9 cellular contexts compared by ENCODE assay signal in genomic region chr1:21904725-21905520, GRCh38. TPM values are rescaled to one million over a fixed set of nuclear protein-coding genes. Genes with fewer than 3 reads are reported as not detected.
DNase-seq lines count a peak whose midpoint lies in the region; ATAC-seq, FAIRE-seq and TF ChIP-seq lines count a peak whose summit lies in the region.
"Had no signal": no experiment of that assay in that cellular context is flagged by ENCODE, and none has a peak within 500 bp of the region (broad histone marks: within the 10 kb centered on the region; RNA-seq: fewer than 3 reads in every experiment).

No MANE protein-coding gene starts in this region.

- H3K4me1 Mint-ChIP-seq in Calu3 (ENCODE audit: low read depth, unreplicated experiment), result peaks cover 51% of the 10 kb centered on the region

- no peaks in the 10 kb centered on the region for H3K27me3 Mint-ChIP-seq in Calu3 (ENCODE audit: unreplicated experiment)
- H3K27me3 Mint-ChIP-seq: activated naive CD4-positive, alpha-beta T cell treated with anti-CD3 and anti-CD28 coated beads, Interleukin-2, amount 50 U/mL, for 24 hours had no signal

- FAIRE-seq in HTR-8/SVneo (lab: Jason Lieb, UNC), result no peak

- H3K9me3 Mint-ChIP-seq in Calu3 (ENCODE audit: low read depth, unreplicated experiment), result no peaks in the 10 kb centered on the region
- H3K9me3 Mint-ChIP-seq: activated naive CD4-positive, alpha-beta T cell treated with anti-CD3 and anti-CD28 coated beads, Interleukin-2, amount 50 U/mL, for 24 hours had no signal

- H3K36me3 Mint-ChIP-seq in Calu3 (ENCODE audit: insufficient read depth, unreplicated experiment), result peaks cover 48% of the 10 kb centered on the region
- H3K36me3 Mint-ChIP-seq: activated naive CD4-positive, alpha-beta T cell treated with anti-CD3 and anti-CD28 coated beads, Interleukin-2, amount 50 U/mL, for 24 hours had no signal

- no TSS peak for BruUV-seq in Calu3 (replicated peaks; lab: Mats Ljungman, UMichigan)

- DNase-seq in Calu3 (peak; percentile 80), NCI-H69 (lab: John Stamatoyannopoulos, UW) (peak; percentile 21), dermis blood vessel endothelial cell (peak; percentile 99), non-pigmented ciliary epithelial cell (ENCODE audit: low read depth) (peak; percentile 89), HTR-8/SVneo (ENCODE audit: insufficient read length, low spot score) (no peak), T1000 (lab: John Stamatoyannopoulos, UW) (no peak)
- DNase-seq in activated effector memory CD4-positive, alpha-beta T cell treated with anti-CD3 and anti-CD28 coated beads, Interleukin-2, amount 50 U/mL, for 16 hours, result no peak

- intact Hi-C loops in Calu3 (cut with micrococcal nuclease; ENCODE audit: unreplicated experiment), result no loop called here

- CTCF ChIA-PET in Calu3 (lab: Charles Lee), result interaction anchor here (0.6 kb wide), 1 partner anchor 140 kb away, joined by 5 read pairs; no protein-coding TSS in a partner anchor

- TF ChIP-seq CTCF in Calu3 (IDR thresholded peaks at IDR 0.05; ENCODE audit: unreplicated experiment), result no peak

- peak overlapping the region; percentile 85 for H3K27ac Mint-ChIP-seq in Calu3 (ENCODE audit: unreplicated experiment)
- H3K27ac Mint-ChIP-seq: activated naive CD4-positive, alpha-beta T cell treated with anti-CD3 and anti-CD28 coated beads, Interleukin-2, amount 50 U/mL, for 24 hours had no signal

- no peak for ATAC-seq in GM19452 (IDR thresholded peaks at IDR 0.05; ENCODE audit: unreplicated experiment)

- H3K4me3 Mint-ChIP-seq in Calu3 (ENCODE audit: low read depth, unreplicated experiment), result peak overlapping the region; percentile 47
- H3K4me3 Mint-ChIP-seq: activated naive CD4-positive, alpha-beta T cell treated with anti-CD3 and anti-CD28 coated beads, Interleukin-2, amount 50 U/mL, for 24 hours had no signal

RNA-seq across cellular contexts. Expression of gene HSPG2, which starts 32.2 kb away (rescaled TPM):
- 397 and 398 TPM in 2 replicates for total RNA-seq in Calu3 (2022)
- 1,406 and 1,997 TPM in 2 replicates for total RNA-seq in dermis blood vessel endothelial cell

Comparison
In these comparisons a context has a peak if more than half of its experiments do, and no peak if none do; other contexts are left out.
1. DNase-seq: peak in Calu3 (single experiment), NCI-H69 (single experiment), dermis blood vessel endothelial cell (single experiment) and non-pigmented ciliary epithelial cell (single experiment); none in HTR-8/SVneo (single experiment), T1000 (single experiment) and activated effector memory CD4-positive, alpha-beta T cell treated with anti-CD3 and anti-CD28 coated beads, Interleukin-2, amount 50 U/mL, for 16 hours (single experiment).